1 cellular context compared by ENCODE assay signal in genomic region chr10:51892313-51892712, GRCh38.
TF ChIP-seq lines count a peak whose summit lies in the region.

No MANE protein-coding gene starts in this region.

TF ChIP-seq in HEK293, 187 proteins besides CTCF, POLR2A, EP300 and RAD21 (continued from another document):
- no peak for TF ChIP-seq BCL11A (tag by site-specific recombination; IDR thresholded peaks at IDR 0.05; ENCODE audit: low read depth)
- no peak for TF ChIP-seq AEBP2 (tag by site-specific recombination; IDR thresholded peaks at IDR 0.05; ENCODE audit: borderline replicate concordance)
